In genomic region chr7:45888185-45888992, GRCh38 we compare ENCODE assay signal across 8 cellular contexts.
DNase-seq lines count a peak whose midpoint lies in the region; ATAC-seq and TF ChIP-seq lines count a peak whose summit lies in the region.

IGFBP1 (plus strand) TSS chr7:45888488; CDS start chr7:45888653, 165 bp downstream.

- H3K9me3 ChIP-seq in iPS-18a (ENCODE audit: control insufficient read depth, low read depth, low read length): no peaks in the 10 kb centered on the region

- peaks cover 48% of the 10 kb centered on the region for H3K27me3 ChIP-seq in iPS-18a (ENCODE audit: control insufficient read depth, insufficient read depth, low read length)

- H3K27ac ChIP-seq in iPS-18a (ENCODE audit: low read length): no peak within 1 kb of the TSS

- TF ChIP-seq CTCF in astrocyte of the cerebellum (IDR thresholded peaks at IDR 0.05; ENCODE audit: low read depth, low read length, missing control alignments): no peak

- no peak within 1 kb of the TSS for H3K9ac ChIP-seq in iPS-18a (ENCODE audit: low read length)

- DNase-seq in NCI-H1092 treated with DMSO at 0.1 percent for 48 hours (lab: John Stamatoyannopoulos, UW) (peak; percentile 40), NCI-H1092 (lab: John Stamatoyannopoulos, UW) (no peak), astrocyte of the cerebellum (ENCODE audit: low read depth) (no peak), cortex of kidney (lab: John Stamatoyannopoulos, UW) (no peak), SIG-M5 treated with dmso at 0.1 percent for 504 hours (lab: John Stamatoyannopoulos, UW; ENCODE audit: unreplicated experiment) (no peak), NCI-H187 (lab: John Stamatoyannopoulos, UW) (no peak)
- no peak for DNase-seq in stimulated activated naive CD8-positive, alpha-beta T cell treated with anti-CD3 and anti-CD28 coated beads, Interleukin-15, Interleukin-2, amounts not matched to agents 100 U/mL and 50 U/mL, for 24 hours

- peak; percentile 43 for ATAC-seq in stimulated activated naive CD8-positive, alpha-beta T cell treated with anti-CD3 and anti-CD28 coated beads, Interleukin-15, Interleukin-2, amounts not matched to agents 100 U/mL and 50 U/mL, for 24 hours

- in situ Hi-C loops in astrocyte of the cerebellum (cut with HindIII; ENCODE audit: low sequenced_read_pairs): no loop called here

- no peaks in the 10 kb centered on the region for H3K36me3 ChIP-seq in iPS-18a (ENCODE audit: control insufficient read depth, low read depth, low read length)

- peaks cover 5% of the 10 kb centered on the region for H3K4me1 ChIP-seq in iPS-18a (ENCODE audit: control insufficient read depth, low read depth, low read length)

- H3K4me3 ChIP-seq in astrocyte of the cerebellum (ENCODE audit: low read depth, low read length) (peak within 1 kb of the TSS; percentile 32), iPS-18a (ENCODE audit: low read length) (peak within 1 kb of the TSS; percentile 48)
